ENCODE assay signal across 8 cellular contexts in genomic region chr10:102410427-102411073, GRCh38. TPM values are rescaled to one million over a fixed set of nuclear protein-coding genes. Genes with fewer than 3 reads are reported as not detected.
DNase-seq lines count a peak whose midpoint lies in the region; ATAC-seq and TF ChIP-seq lines count a peak whose summit lies in the region.

No MANE protein-coding gene starts in this region.

- DNase-seq in GM23338 (ENCODE audit: low spot score) (peak; percentile 80), right cardiac atrium (peak; percentile 33 to 72 (median 63)), smooth muscle cell (lab: John Stamatoyannopoulos, UW; ENCODE audit: unreplicated experiment) (peak; percentile 76), D341Med (ENCODE audit: low spot score) (no peak), NCI-H774 (lab: John Stamatoyannopoulos, UW) (no peak), left colon (no peak)
- peak; percentile 45 for DNase-seq in activated T-helper 9 cell treated with anti-CD3 and anti-CD28 coated beads, Interleukin-2, amount 50 U/mL, for 16 hours (ENCODE audit: low read depth)

- no peaks in the 10 kb centered on the region for H3K9me3 ChIP-seq in right cardiac atrium (ENCODE audit: control insufficient read depth, low read length)
- no peaks in the 10 kb centered on the region for H3K9me3 ChIP-seq in smooth muscle cell (replicated peaks; ENCODE audit: low read depth)

- WGBS in right cardiac atrium = 2% methylated on average over 48 of the region's 48 CpGs
- WGBS in smooth muscle cell (ENCODE audit: low lambda C conversion rate) = 11% methylated on average over 25 of the region's 48 CpGs

- H3K9me2 ChIP-seq in GM23338 (ENCODE audit: insufficient read depth) = no peaks in the 10 kb centered on the region

- peaks cover 31% of the 10 kb centered on the region for H3K4me1 Mint-ChIP-seq in GM23338

- H3K9me3 Mint-ChIP-seq in GM23338 = no peaks in the 10 kb centered on the region

- intact Hi-C loops in right cardiac atrium (cut with DNase I) (no loop called here), left colon (cut with DNase I, micrococcal nuclease) (no loop called here)

- H3K36me3 ChIP-seq in GM23338 (ENCODE audit: insufficient read depth) (no peaks in the 10 kb centered on the region), smooth muscle cell (ENCODE audit: low read depth) (no peaks in the 10 kb centered on the region)

- H3K27ac Mint-ChIP-seq in GM23338 = no peak overlapping the region

- H3F3A ChIP-seq in GM23338 (replicated peaks; ENCODE audit: low read depth) (peaks cover 7% of the 10 kb centered on the region), smooth muscle cell (ENCODE audit: low read depth) (no peaks in the 10 kb centered on the region)

- H3K4me2 ChIP-seq in GM23338 (peak overlapping the region; percentile 98), smooth muscle cell (peak overlapping the region; percentile 91)

- ATAC-seq in GM23338 (peak; percentile 39), right cardiac atrium (peak in 1 of 2 donors; percentile 39), GM21619 (IDR thresholded peaks at IDR 0.05; ENCODE audit: unreplicated experiment) (no peak), left colon (no peak)

- H3K4me1 ChIP-seq in GM23338 (ENCODE audit: insufficient read depth) (peaks cover 16% of the 10 kb centered on the region), right cardiac atrium (ENCODE audit: control insufficient read depth, insufficient read depth, low read length) (no peaks in the 10 kb centered on the region), smooth muscle cell (ENCODE audit: low read depth) (peaks cover 32% of the 10 kb centered on the region)

- H4K20me1 ChIP-seq in GM23338 (replicated peaks; ENCODE audit: insufficient read depth) (no peaks in the 10 kb centered on the region), smooth muscle cell (ENCODE audit: low read depth) (peaks cover 8% of the 10 kb centered on the region)

- H3K27me3 Mint-ChIP-seq in GM23338 (ENCODE audit: insufficient read depth, low read depth, poor library complexity) = peaks cover 56% of the 10 kb centered on the region

- H3K4me3 Mint-ChIP-seq in GM23338 = peak overlapping the region; percentile 61

- H2AFZ ChIP-seq in GM23338 = peak overlapping the region; percentile 94
- H2AFZ ChIP-seq in smooth muscle cell (ENCODE audit: low read depth) = no peak overlapping the region

- peak overlapping the region; percentile 75 for H3K4me3 ChIP-seq in GM23338
- H3K4me3 ChIP-seq in right cardiac atrium (ENCODE audit: low read length) = peak overlapping the region; percentile 6
- peak overlapping the region; percentile 73 for H3K4me3 ChIP-seq in smooth muscle cell

- H3K79me2 ChIP-seq in GM23338 (replicated peaks; ENCODE audit: insufficient read depth) (no peaks in the 10 kb centered on the region), smooth muscle cell (ENCODE audit: low read depth) (no peaks in the 10 kb centered on the region)

- TF ChIP-seq CTCF in GM23338 (conservative IDR thresholded peaks at IDR 0.05; ENCODE audit: low read depth in 2 of 2) = no peak
- no peak for TF ChIP-seq CTCF in smooth muscle cell (IDR thresholded peaks at IDR 0.05; ENCODE audit: borderline replicate concordance, insufficient read depth, poor library complexity, severe bottlenecking)

- H3K36me3 Mint-ChIP-seq in GM23338 (ENCODE audit: low read depth) = peaks cover 2% of the 10 kb centered on the region; the same call in 1 of the 3 replicates

- peak overlapping the region; percentile 38 for H3K9ac ChIP-seq in smooth muscle cell (ENCODE audit: low read depth)

- peaks cover 53% of the 10 kb centered on the region for H3K27me3 ChIP-seq in GM23338 (ENCODE audit: insufficient read depth)
- no peaks in the 10 kb centered on the region for H3K27me3 ChIP-seq in right cardiac atrium (ENCODE audit: control insufficient read depth, insufficient read depth)
- no peaks in the 10 kb centered on the region for H3K27me3 ChIP-seq in smooth muscle cell (ENCODE audit: low read depth)

- H3K27ac ChIP-seq in GM23338 (ENCODE audit: low read depth) (no peak overlapping the region), right cardiac atrium (ENCODE audit: low read length) (no peak overlapping the region), smooth muscle cell (ENCODE audit: low read depth) (peak overlapping the region; percentile 39)

TF ChIP-seq in GM23338, 12 proteins besides CTCF, POLR2A, EP300 and RAD21:
- TF ChIP-seq CREB1 (CRISPR knock-in tag; IDR thresholded peaks at IDR 0.05; ENCODE audit: low read depth) = no peak
- TF ChIP-seq, protein P1, sequence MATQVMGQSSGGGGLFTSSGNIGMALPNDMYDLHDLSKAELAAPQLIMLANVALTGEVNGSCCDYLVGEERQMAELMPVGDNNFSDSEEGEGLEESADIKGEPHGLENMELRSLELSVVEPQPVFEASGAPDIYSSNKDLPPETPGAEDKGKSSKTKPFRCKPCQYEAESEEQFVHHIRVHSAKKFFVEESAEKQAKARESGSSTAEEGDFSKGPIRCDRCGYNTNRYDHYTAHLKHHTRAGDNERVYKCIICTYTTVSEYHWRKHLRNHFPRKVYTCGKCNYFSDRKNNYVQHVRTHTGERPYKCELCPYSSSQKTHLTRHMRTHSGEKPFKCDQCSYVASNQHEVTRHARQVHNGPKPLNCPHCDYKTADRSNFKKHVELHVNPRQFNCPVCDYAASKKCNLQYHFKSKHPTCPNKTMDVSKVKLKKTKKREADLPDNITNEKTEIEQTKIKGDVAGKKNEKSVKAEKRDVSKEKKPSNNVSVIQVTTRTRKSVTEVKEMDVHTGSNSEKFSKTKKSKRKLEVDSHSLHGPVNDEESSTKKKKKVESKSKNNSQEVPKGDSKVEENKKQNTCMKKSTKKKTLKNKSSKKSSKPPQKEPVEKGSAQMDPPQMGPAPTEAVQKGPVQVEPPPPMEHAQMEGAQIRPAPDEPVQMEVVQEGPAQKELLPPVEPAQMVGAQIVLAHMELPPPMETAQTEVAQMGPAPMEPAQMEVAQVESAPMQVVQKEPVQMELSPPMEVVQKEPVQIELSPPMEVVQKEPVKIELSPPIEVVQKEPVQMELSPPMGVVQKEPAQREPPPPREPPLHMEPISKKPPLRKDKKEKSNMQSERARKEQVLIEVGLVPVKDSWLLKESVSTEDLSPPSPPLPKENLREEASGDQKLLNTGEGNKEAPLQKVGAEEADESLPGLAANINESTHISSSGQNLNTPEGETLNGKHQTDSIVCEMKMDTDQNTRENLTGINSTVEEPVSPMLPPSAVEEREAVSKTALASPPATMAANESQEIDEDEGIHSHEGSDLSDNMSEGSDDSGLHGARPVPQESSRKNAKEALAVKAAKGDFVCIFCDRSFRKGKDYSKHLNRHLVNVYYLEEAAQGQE (IDR thresholded peaks at IDR 0.05; ENCODE audit: unreplicated experiment) = peak; percentile 17
- TF ChIP-seq POLR2AphosphoS5 (IDR thresholded peaks at IDR 0.05; ENCODE audit: low read depth) = peak; percentile 62

RNA-seq across cellular contexts. Expression of gene PSD, which starts 8.0 kb away (rescaled TPM):
- 4.0 and 6.8 TPM in 2 replicates for total RNA-seq in GM23338 (2014; rRNA removed; shearing (Covaris generic))
- polyA plus RNA-seq in GM23338 (2016; fragmentation: Nextera tagmentation; extraction: Ambion mirVana) (1.9 and 2.7 TPM in 2 replicates), right cardiac atrium (5.7 TPM), smooth muscle cell (31.6 and 33.5 TPM in 2 replicates)
- total RNA-seq in right cardiac atrium (1 to 10 TPM; 4.6 to 9.4 (median 6.6) TPM), smooth muscle cell (4.1 and 29.1 TPM in 2 replicates), left colon (10 to 100 TPM in 1 of 2 donors, 1 to 10 TPM in 1; 4.1 to 26.1 TPM)

RNA-seq across cellular contexts. Expression of gene FBXL15, which starts 10.1 kb away (rescaled TPM):
- total RNA-seq in GM23338 (2014; rRNA removed; shearing (Covaris generic)) = 29.7 and 36.1 TPM in 2 replicates
- 18.4 and 18.5 TPM in 2 replicates for polyA plus RNA-seq in GM23338 (2016; fragmentation: Nextera tagmentation; extraction: Ambion mirVana)
- 10 to 100 TPM; 14.0 to 15.6 (median 14.4) TPM for total RNA-seq in right cardiac atrium
- 14.4 TPM for polyA plus RNA-seq in right cardiac atrium
- 8.2 and 14.1 TPM in 2 replicates for total RNA-seq in smooth muscle cell
- 27.9 and 29.0 TPM in 2 replicates for polyA plus RNA-seq in smooth muscle cell
- 10 to 100 TPM; 22.5 to 27.8 TPM for total RNA-seq in left colon

RNA-seq across cellular contexts. Expression of gene NFKB2, which starts 15.0 kb away (rescaled TPM):
- 19.0 and 29.4 TPM in 2 replicates for total RNA-seq in GM23338 (2014; rRNA removed; shearing (Covaris generic))
- 6.8 and 8.1 TPM in 2 replicates for polyA plus RNA-seq in GM23338 (2016; fragmentation: Nextera tagmentation; extraction: Ambion mirVana)
- total RNA-seq in right cardiac atrium = 10 to 100 TPM in 3 of 4 donors, 1 to 10 TPM in 1; 9.3 to 18.2 (median 15.3) TPM
- 9.7 TPM for polyA plus RNA-seq in right cardiac atrium
- 32.6 and 35.9 TPM in 2 replicates for total RNA-seq in smooth muscle cell
- 38.1 and 44.3 TPM in 2 replicates for polyA plus RNA-seq in smooth muscle cell
- 10 to 100 TPM; 17.0 to 37.6 TPM for total RNA-seq in left colon

RNA-seq across cellular contexts. Expression of gene CUEDC2, which starts 21.8 kb away (rescaled TPM):
- 37.0 and 39.2 TPM in 2 replicates for total RNA-seq in GM23338 (2014; rRNA removed; shearing (Covaris generic))
- polyA plus RNA-seq in GM23338 (2016; fragmentation: Nextera tagmentation; extraction: Ambion mirVana) (37.3 and 47.3 TPM in 2 replicates), right cardiac atrium (94.6 TPM), smooth muscle cell (111 and 112 TPM in 2 replicates)
- total RNA-seq in right cardiac atrium (10 to 100 TPM; 68.7 to 78.6 (median 71.6) TPM), smooth muscle cell (24.7 and 40.9 TPM in 2 replicates), left colon (10 to 100 TPM; 25.4 to 27.8 TPM)

RNA-seq across cellular contexts. Expression of gene C10orf95, which starts 40.8 kb away (rescaled TPM):
- total RNA-seq in GM23338 (2014; rRNA removed; shearing (Covaris generic)) = 0.69 TPM in 1 of 2 replicates, not detected in the other
- 1.1 and 1.5 TPM in 2 replicates for polyA plus RNA-seq in GM23338 (2016; fragmentation: Nextera tagmentation; extraction: Ambion mirVana)
- not detected for total RNA-seq in right cardiac atrium
- polyA plus RNA-seq in right cardiac atrium = 0.09 TPM
- 0.09 TPM in 1 of 2 replicates, not detected in the other for total RNA-seq in smooth muscle cell
- polyA plus RNA-seq in smooth muscle cell = 0.62 and 0.80 TPM in 2 replicates
- 1 to 10 TPM; 2.1 to 2.2 TPM for total RNA-seq in left colon

Comparison
In these comparisons a context has a peak if more than half of its experiments do, and no peak if none do; other contexts are left out.
1. DNase-seq: peak in GM23338 (single experiment), activated T-helper 9 cell treated with anti-CD3 and anti-CD28 coated beads, Interleukin-2, amount 50 U/mL, for 16 hours (single experiment), right cardiac atrium (3 of 3) and smooth muscle cell (single experiment); none in D341Med (single experiment), NCI-H774 (single experiment) and left colon (0 of 2).
2. H3K4me3 ChIP-seq: peak in every context shown above with its lines; median percentile 75 in GM23338; 73 in smooth muscle cell; 6 in right cardiac atrium.